In genomic region chr12:123938679-123939480, GRCh38 we compare ENCODE assay signal across 9 cellular contexts. TPM values are rescaled to one million over a fixed set of nuclear protein-coding genes. Genes with fewer than 3 reads are reported as not detected.
DNase-seq lines count a peak whose midpoint lies in the region; ATAC-seq and TF ChIP-seq lines count a peak whose summit lies in the region.
"Had no signal": no experiment of that assay in that cellular context is flagged by ENCODE, and none has a peak within 500 bp of the region (broad histone marks: within the 10 kb centered on the region; RNA-seq: fewer than 3 reads in every experiment).

No MANE protein-coding gene starts in this region.

- H3K4me3 Mint-ChIP-seq in activated CD8-positive, alpha-beta T cell treated with anti-CD3 and anti-CD28 coated beads, Interleukin-2, amount 10 ng/mL, durations not matched to agents 7 days and 5 days: peak overlapping the region; percentile 16

- H3K27ac ChIP-seq in liver (ENCODE audit: low read depth in 1 of 2, low read length in 2 of 2): no peak overlapping the region

- peaks cover 19% of the 10 kb centered on the region for H3K36me3 Mint-ChIP-seq in activated CD8-positive, alpha-beta T cell treated with anti-CD3 and anti-CD28 coated beads, Interleukin-2, amount 10 ng/mL, durations not matched to agents 7 days and 5 days (ENCODE audit: low read depth)

- no peak overlapping the region for H3K4me3 ChIP-seq in AG10803 (ENCODE audit: low read length)
- no peak overlapping the region for H3K4me3 ChIP-seq in GM12875 (ENCODE audit: low read depth, low read length)
- H3K4me3 ChIP-seq in liver (ENCODE audit: low read depth in 1 of 3, low read length in 3 of 3): no peak overlapping the region

- POLR2A ChIA-PET in activated CD8-positive, alpha-beta T cell treated with anti-CD3 and anti-CD28 coated beads, Interleukin-2, amount 10 ng/mL, durations not matched to agents 7 days and 5 days (lab: Charles Lee): no interaction called here

- H3K36me3 ChIP-seq in liver (ENCODE audit: control insufficient read depth in 4 of 4, insufficient read depth in 3 of 4, low read depth in 1 of 4, low read length in 3 of 4): peaks cover 5 to 17% (median 10%) of the 10 kb centered on the region in 4 donors

- no peaks in the 10 kb centered on the region for H3K27me3 ChIP-seq in liver (ENCODE audit: control insufficient read depth in 4 of 4, insufficient read depth in 4 of 4, low read length in 3 of 4)

- no peak for TF ChIP-seq RAD21 in liver (IDR thresholded peaks at IDR 0.05)

- DNase-seq in AG10803 (ENCODE audit: low read depth) (no peak), SHP77 treated with DMSO at 0.1 percent for 48 hours (lab: John Stamatoyannopoulos, UW) (no peak), GDM1 (lab: John Stamatoyannopoulos, UW) (no peak), SKM-1 (lab: John Stamatoyannopoulos, UW; ENCODE audit: unreplicated experiment) (no peak)
- DNase-seq in activated CD8-positive, alpha-beta T cell treated with anti-CD3 and anti-CD28 coated beads, Interleukin-2, amount 10 ng/mL, durations not matched to agents 7 days and 5 days: no peak
- DNase-seq: NCI-H1092 had no signal

- no peak for ATAC-seq in activated CD8-positive, alpha-beta T cell treated with anti-CD3 and anti-CD28 coated beads, Interleukin-2, amount 10 ng/mL, durations not matched to agents 7 days and 5 days
- no peak for ATAC-seq in HG02759 (IDR thresholded peaks at IDR 0.05; ENCODE audit: unreplicated experiment)

- 92% methylated on average over 16 of the region's 16 CpGs for WGBS in liver

- peak; percentile 22; the same call in 1 of the 2 replicates for TF ChIP-seq CTCF in AG10803 (conservative IDR thresholded peaks at IDR 0.05; ENCODE audit: low read length)
- TF ChIP-seq CTCF in GM12875 (IDR thresholded peaks at IDR 0.05; ENCODE audit: borderline replicate concordance, insufficient read depth, low read depth, low read length): peak; percentile 51
- TF ChIP-seq CTCF in liver (IDR thresholded peaks at IDR 0.05; ENCODE audit: low read depth, low read length, missing input control): peak; percentile 9

- H3K27me3 Mint-ChIP-seq in activated CD8-positive, alpha-beta T cell treated with anti-CD3 and anti-CD28 coated beads, Interleukin-2, amount 10 ng/mL, durations not matched to agents 7 days and 5 days (ENCODE audit: low read depth): no peaks in the 10 kb centered on the region

- H3K4me1 Mint-ChIP-seq in activated CD8-positive, alpha-beta T cell treated with anti-CD3 and anti-CD28 coated beads, Interleukin-2, amount 10 ng/mL, durations not matched to agents 7 days and 5 days (ENCODE audit: low read depth): peaks cover 38% of the 10 kb centered on the region

- H3K4me1 ChIP-seq in liver (ENCODE audit: control insufficient read depth in 4 of 4, insufficient read depth in 4 of 4, low read length in 3 of 4): peaks cover 0 to 1% (median 0%) of the 10 kb centered on the region in 4 donors

- no peaks in the 10 kb centered on the region for H3K9me3 Mint-ChIP-seq in activated CD8-positive, alpha-beta T cell treated with anti-CD3 and anti-CD28 coated beads, Interleukin-2, amount 10 ng/mL, durations not matched to agents 7 days and 5 days (ENCODE audit: insufficient read depth)

- no peak overlapping the region for H3K9ac ChIP-seq in liver (ENCODE audit: low read depth in 1 of 2, low read length in 2 of 2)

- peaks cover 0 to 3% (median 0%) of the 10 kb centered on the region in 4 donors for H3K9me3 ChIP-seq in liver (ENCODE audit: control insufficient read depth in 4 of 4, low read length in 3 of 4)

- H3K27ac Mint-ChIP-seq in activated CD8-positive, alpha-beta T cell treated with anti-CD3 and anti-CD28 coated beads, Interleukin-2, amount 10 ng/mL, durations not matched to agents 7 days and 5 days: peak overlapping the region; percentile 84

- CTCF ChIA-PET in activated CD8-positive, alpha-beta T cell treated with anti-CD3 and anti-CD28 coated beads, Interleukin-2, amount 10 ng/mL, durations not matched to agents 7 days and 5 days (lab: Charles Lee): interaction anchor here (0.8 to 2.7 kb wide), 9 partner anchors 16 to 93 kb away, joined by 3 to 9 read pairs (median 3); no protein-coding TSS in a partner anchor

TF ChIP-seq in liver, 16 proteins besides CTCF, POLR2A, EP300 and RAD21:
- TF ChIP-seq YY1 (IDR thresholded peaks at IDR 0.05) (no peak), SP1 (IDR thresholded peaks at IDR 0.05) (no peak), RXRA (IDR thresholded peaks at IDR 0.05) (no peak), ATF3 (IDR thresholded peaks at IDR 0.05) (no peak), HNF4A (conservative IDR thresholded peaks at IDR 0.05) (no peak), FOXA2 (IDR thresholded peaks at IDR 0.05) (no peak), GABPA (IDR thresholded peaks at IDR 0.05 in 1 of 2, conservative IDR thresholded peaks at IDR 0.05 in 1 of 2) (no peak), TAF1 (conservative IDR thresholded peaks at IDR 0.05) (no peak), HNF4G (IDR thresholded peaks at IDR 0.05) (no peak)
TF ChIP-seq in liver: peak in this region for 0.

RNA-seq across cellular contexts. Expression of gene CCDC92, which starts 33.8 kb away (rescaled TPM):
- total RNA-seq in activated CD8-positive, alpha-beta T cell treated with anti-CD3 and anti-CD28 coated beads, Interleukin-2, amount 10 ng/mL, durations not matched to agents 7 days and 5 days: 10 to 100 TPM; 14.8 to 16.2 TPM
- total RNA-seq in liver: 1 to 10 TPM; 2.1 to 6.0 TPM
- polyA plus RNA-seq in liver: 10 to 100 TPM; 12.6 to 14.6 TPM

RNA-seq across cellular contexts. Expression of gene ZNF664, which starts 34.1 kb away (rescaled TPM):
- total RNA-seq in activated CD8-positive, alpha-beta T cell treated with anti-CD3 and anti-CD28 coated beads, Interleukin-2, amount 10 ng/mL, durations not matched to agents 7 days and 5 days: 10 to 100 TPM; 39.8 to 41.4 TPM
- 10 to 100 TPM; 25.7 to 40.3 TPM for total RNA-seq in liver
- 10 to 100 TPM in 1 of 2 donors, 1 to 10 TPM in 1; 7.2 to 33.5 TPM for polyA plus RNA-seq in liver
